8 cellular contexts compared by ENCODE assay signal in genomic region chr2:72887836-72888437, GRCh38. TPM values are rescaled to one million over a fixed set of nuclear protein-coding genes. Genes with fewer than 3 reads are reported as not detected.
DNase-seq lines count a peak whose midpoint lies in the region; ATAC-seq and TF ChIP-seq lines count a peak whose summit lies in the region.

No MANE protein-coding gene starts in this region.

- no peaks in the 10 kb centered on the region for H3K36me3 Mint-ChIP-seq in natural killer cell

- peak overlapping the region; percentile 68 to 93 (median 88) for H3K9ac ChIP-seq in subcutaneous abdominal adipose tissue (ENCODE audit: low read length in 5 of 5)

- H3K27me3 Mint-ChIP-seq in natural killer cell (ENCODE audit: low read depth in 2 of 2): peaks cover 34 to 42% of the 10 kb centered on the region in 2 donors

- TF ChIP-seq CTCF in fibroblast of villous mesenchyme (IDR thresholded peaks at IDR 0.05; ENCODE audit: insufficient read depth, low read depth, low read length) (peak; percentile 99), natural killer cell (IDR thresholded peaks at IDR 0.05) (peak; percentile 61)

- peaks cover 0 to 29% (median 15%) of the 10 kb centered on the region in 5 donors for H3K36me3 ChIP-seq in subcutaneous abdominal adipose tissue (ENCODE audit: control insufficient read depth in 5 of 5, insufficient read depth in 5 of 5, low read length in 5 of 5)

- H3K27ac ChIP-seq in subcutaneous abdominal adipose tissue (ENCODE audit: low read depth, low read length): peak overlapping the region; percentile 98

- H3K4me3 Mint-ChIP-seq in natural killer cell: peak overlapping the region; percentile 80

- intact Hi-C loops in natural killer cell (cut with micrococcal nuclease): no loop called here

- no peak overlapping the region for H3K27ac Mint-ChIP-seq in natural killer cell

- TF ChIP-seq RAD21 in Ishikawa (IDR thresholded peaks at IDR 0.05; ENCODE audit: low read depth): peak; percentile 41; the same call in 1 of the 2 replicates

- no peaks in the 10 kb centered on the region for H3K27me3 ChIP-seq in subcutaneous abdominal adipose tissue (ENCODE audit: control insufficient read depth in 5 of 5, insufficient read depth in 4 of 5, low read length in 5 of 5)

- peaks cover 2 to 41% (median 26%) of the 10 kb centered on the region in 5 donors for H3K4me1 ChIP-seq in subcutaneous abdominal adipose tissue (ENCODE audit: control insufficient read depth in 5 of 5, insufficient read depth in 5 of 5, low read length in 5 of 5)

- H3K9me3 ChIP-seq in subcutaneous abdominal adipose tissue (ENCODE audit: control insufficient read depth in 5 of 5, low read length in 5 of 5): no peaks in the 10 kb centered on the region

- DNase-seq in DMS114 treated with DMSO at 0.1 percent for 48 hours (lab: John Stamatoyannopoulos, UW; ENCODE audit: unreplicated experiment) (peak; percentile 88), OCI-M2 (lab: John Stamatoyannopoulos, UW; ENCODE audit: unreplicated experiment) (peak; percentile 46), fibroblast of villous mesenchyme (ENCODE audit: low read depth) (peak; percentile 89), natural killer cell (no peak)
- DNase-seq in activated effector memory CD4-positive, alpha-beta T cell treated with Interleukin-2 at 50 U/mL for 16 hours: peak; percentile 33

- H3K4me1 Mint-ChIP-seq in natural killer cell: peaks cover 5 to 12% of the 10 kb centered on the region in 2 donors

- ATAC-seq in GM21717 (IDR thresholded peaks at IDR 0.05; ENCODE audit: unreplicated experiment) (peak; percentile 49), natural killer cell (peak; percentile 27 to 54 (median 38))

- no peaks in the 10 kb centered on the region for H3K9me3 Mint-ChIP-seq in natural killer cell

- H3K4me3 ChIP-seq in fibroblast of villous mesenchyme (ENCODE audit: low read depth, low read length) (peak overlapping the region; percentile 80), subcutaneous abdominal adipose tissue (ENCODE audit: low read depth in 1 of 5, low read length in 5 of 5) (peak overlapping the region; percentile 72 to 81 (median 76))

- TF ChIP-seq EP300 in Ishikawa (IDR thresholded peaks at IDR 0.05; ENCODE audit: borderline replicate concordance): no peak

TF ChIP-seq in Ishikawa, 13 proteins besides CTCF, POLR2A, EP300 and RAD21:
- TF ChIP-seq YY1 (IDR thresholded peaks at IDR 0.05; ENCODE audit: low read depth) (no peak), TCF12 (IDR thresholded peaks at IDR 0.05; ENCODE audit: low read depth) (no peak), FOXM1 (IDR thresholded peaks at IDR 0.05; ENCODE audit: borderline replicate concordance, low read depth) (no peak), EGR1 (IDR thresholded peaks at IDR 0.05) (no peak)

RNA-seq across cellular contexts. Expression of gene SPR, which starts 0.7 kb away (rescaled TPM):
- total RNA-seq in fibroblast of villous mesenchyme (17.7 and 22.0 TPM in 2 replicates), natural killer cell (1 to 10 TPM in 1 of 3 donors, under 1 TPM in 2; 0.16 to 1.7 (median 0.34) TPM)

RNA-seq across cellular contexts. Expression of gene EMX1, which starts 29.4 kb away (rescaled TPM):
- total RNA-seq in fibroblast of villous mesenchyme (not detected in 2 replicates), natural killer cell (not detected)
